Comparison of ENCODE assay signal across 8 cellular contexts in the genomic region with DNA sequence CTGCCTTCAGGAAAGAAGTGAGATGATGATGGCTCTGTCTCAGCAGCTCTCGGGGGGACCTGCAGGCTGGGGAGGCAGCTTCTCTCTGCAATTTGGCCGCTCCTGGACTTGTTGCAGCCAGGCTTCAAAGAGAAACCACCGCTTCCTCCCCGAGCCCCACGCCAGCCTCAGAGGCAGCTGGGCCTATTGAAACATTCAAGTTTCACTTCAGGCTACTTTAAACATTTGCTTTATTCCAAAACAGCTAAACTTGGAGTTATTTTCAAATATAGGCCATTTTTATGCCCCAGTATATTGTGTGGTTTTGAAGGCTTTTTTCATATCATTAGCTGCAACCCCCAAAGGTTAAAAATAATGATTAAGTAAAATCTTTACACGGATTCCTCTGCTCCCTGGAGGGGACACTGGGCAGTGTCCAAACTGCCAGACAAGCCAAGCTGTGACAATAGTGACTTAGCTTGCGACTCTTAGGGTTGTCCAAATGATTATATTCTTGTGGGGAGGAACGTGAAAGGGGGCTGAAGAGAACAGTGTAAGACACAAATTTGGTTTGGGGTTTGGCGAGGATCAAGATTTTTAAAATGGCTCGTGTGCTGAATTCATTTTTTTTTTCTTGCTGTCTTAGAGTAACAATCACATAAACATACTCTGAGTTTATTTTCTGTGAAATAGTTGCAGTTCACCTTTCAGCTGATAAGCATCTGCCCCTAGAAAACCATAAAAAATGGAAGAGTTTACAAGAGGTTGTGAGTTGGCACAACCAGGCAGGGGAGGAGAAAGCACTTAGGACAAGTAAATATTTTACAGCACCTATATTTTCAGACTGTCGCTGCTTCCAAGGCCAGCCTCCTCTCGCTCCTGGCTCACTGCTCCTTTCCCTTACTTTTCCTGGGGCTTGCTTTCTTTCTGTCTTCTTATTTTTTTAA.
A peak's percentile ranks its signal among the peaks of the same experiment; 100 is the strongest.
DNase-seq lines count a peak whose midpoint lies in the region; ATAC-seq and TF ChIP-seq lines count a peak whose summit lies in the region.

No MANE protein-coding gene starts in this region.

- H3K9me3 ChIP-seq in Panc1 (ENCODE audit: control insufficient read depth, insufficient read depth, low read depth, low read length) = no peaks in the 10 kb centered on the region
- no peaks in the 10 kb centered on the region for H3K9me3 ChIP-seq in adrenal gland (replicated peaks in 1 of 3)

- H3K27ac ChIP-seq in 22Rv1 (peak overlapping the region; percentile 79), Panc1 (ENCODE audit: low read length) (peak overlapping the region; percentile 89), adrenal gland (peak overlapping the region; percentile 22 to 85 (median 75))

- POLR2A ChIA-PET in Panc1 (lab: Charles Lee) = no interaction called here

- H3K27me3 ChIP-seq in Panc1 (ENCODE audit: control insufficient read depth, insufficient read depth, low read length) (no peaks in the 10 kb centered on the region), adrenal gland (no peaks in the 10 kb centered on the region)

- intact Hi-C loops in Panc1 (cut with micrococcal nuclease; ENCODE audit: unreplicated experiment) = loop anchor here (5.0 to 10.0 kb wide), 2 partner anchors 191 to 282 kb away; no protein-coding TSS in a partner anchor
- intact Hi-C loops in adrenal gland (cut with DNase I) = no loop called here

- H3K4me3 ChIP-seq in Panc1 (ENCODE audit: low read depth in 2 of 2, low read length in 2 of 2) (peak overlapping the region; percentile 25 to 49), adrenal gland (peak overlapping the region in 2 of 4 donors; percentile 3 to 40)

- CTCF ChIA-PET in Panc1 (lab: Charles Lee) = interaction anchor here (0.5 to 0.7 kb wide), 2 partner anchors 290 to 498 kb away, joined by 3 to 5 read pairs; a partner anchor contains a TSS

- BruUV-seq in Panc1 (replicated peaks; lab: Mats Ljungman, UMichigan) = no TSS peak

- 13 to 16% (median 14%) methylated on average over 12 of the region's 12 CpGs for WGBS in adrenal gland, 4 donors

- ATAC-seq in GM18505 (IDR thresholded peaks at IDR 0.05; ENCODE audit: unreplicated experiment) (peak; percentile 87), HG02970 (IDR thresholded peaks at IDR 0.05; ENCODE audit: low FRiP score, unreplicated experiment) (peak; percentile 91), Panc1 (peak; percentile 90)

- TF ChIP-seq POLR2A in GM18505 (IDR thresholded peaks at IDR 0.05; ENCODE audit: borderline replicate concordance, extremely low read depth, insufficient read depth, insufficient read length) (no peak), adrenal gland (IDR thresholded peaks at IDR 0.05) (peak in 1 of 2 donors; percentile 31)

- H3K4me1 ChIP-seq in Panc1 (ENCODE audit: control insufficient read depth, insufficient read depth, low read length) (peaks cover 21% of the 10 kb centered on the region), adrenal gland (replicated peaks in 1 of 2) (peaks cover 11 to 18% of the 10 kb centered on the region in 2 donors)

- DNase-seq in Panc1 (ENCODE audit: low read depth, low spot score) (no peak), adrenal gland (peak; percentile 48 to 75 (median 71)), inferior parietal cortex (ENCODE audit: extremely low spot score) (peak; percentile 44), NCI-H526 (lab: John Stamatoyannopoulos, UW) (no peak)
- DNase-seq in stimulated activated CD4-positive, alpha-beta T cell treated with anti-CD3 and anti-CD28 coated beads, Interleukin-12 subunit alpha, Interleukin-12 subunit beta, amount 100 ng/mL, for 4 hours = peak; percentile 31

- H3K36me3 ChIP-seq in Panc1 (ENCODE audit: control insufficient read depth, insufficient read depth, low read length) (no peaks in the 10 kb centered on the region), adrenal gland (replicated peaks in 1 of 2) (no peaks in the 10 kb centered on the region)

- TF ChIP-seq CTCF in 22Rv1 (IDR thresholded peaks at IDR 0.05) = no peak
- TF ChIP-seq CTCF in Panc1 (IDR thresholded peaks at IDR 0.05) = peak; percentile 20; the same call in 1 of the 2 replicates
- TF ChIP-seq CTCF in adrenal gland (IDR thresholded peaks at IDR 0.05) = peak in 2 of 6 experiments; percentile 8 to 27

- in situ Hi-C loops in Panc1 (cut with HindIII; ENCODE audit: low pct_unique_long_range_greater_than_20kb, low sequenced_read_pairs) = no loop called here

Comparison
In these comparisons a context has a peak if more than half of its experiments do, and no peak if none do; other contexts are left out.
1. DNase-seq: peak in adrenal gland (7 of 7), inferior parietal cortex (single experiment) and stimulated activated CD4-positive, alpha-beta T cell treated with anti-CD3 and anti-CD28 coated beads, Interleukin-12 subunit alpha, Interleukin-12 subunit beta, amount 100 ng/mL, for 4 hours (single experiment); none in Panc1 (single experiment) and NCI-H526 (0 of 2).
2. Peak in every context shown above with its lines, with median percentiles within 50 percentile points of each other: H3K27ac ChIP-seq and ATAC-seq.